Comparison of ENCODE assay signal across 20 cellular contexts in genomic region chr5:35758151-35758724, GRCh38.
"Had no signal": no experiment of that assay in that cellular context is flagged by ENCODE, and none has a peak within 500 bp of the region (broad histone marks: within the 10 kb centered on the region; RNA-seq: fewer than 3 reads in every experiment).

No MANE protein-coding gene starts in this region.

- H3K9me3 ChIP-seq: colonic mucosa, left ventricle myocardium inferior, psoas muscle, spleen, uterus had no signal

- H3K4me3 Mint-ChIP-seq: immature natural killer cell; naive B cell; nephron progenitor cell; stimulated activated naive B cell treated with anti-CD40 and anti-IgM and Interleukin-4, amounts not matched to agents 10 μg/mL and 1 μg/mL and 100 μg/mL, for 72 hours; type B pancreatic cell had no signal

- DNase-seq: colonic mucosa; dermis blood vessel endothelial cell; foreskin keratinocyte; immature natural killer cell; left ventricle myocardium inferior; mesendoderm; naive B cell; nephron progenitor cell; psoas muscle; retina; spleen; stimulated activated CD4-positive, alpha-beta T cell treated with anti-CD3 and anti-CD28 coated beads, Interleukin-15, amount 100 ng/mL, for 24 hours; stimulated activated CD4-positive, alpha-beta T cell treated with anti-CD3 and anti-CD28 coated beads, Interleukin-1b, Interleukin-23, amount 100 ng/mL, for 48 hours; stimulated activated CD4-positive, alpha-beta T cell treated with anti-CD3 and anti-CD28 coated beads, Interleukin-4, amount 100 ng/mL, for 24 hours; stimulated activated naive B cell treated with anti-CD40 and anti-IgM and Interleukin-4, amounts not matched to agents 10 μg/mL and 1 μg/mL and 100 μg/mL, for 72 hours; uterus had no signal

- H3K27ac Mint-ChIP-seq: immature natural killer cell; naive B cell; nephron progenitor cell; stimulated activated naive B cell treated with anti-CD40 and anti-IgM and Interleukin-4, amounts not matched to agents 10 μg/mL and 1 μg/mL and 100 μg/mL, for 72 hours; type B pancreatic cell had no signal

- H3K9ac ChIP-seq: parathyroid adenoma had no signal

- H3K27ac ChIP-seq: colonic mucosa, foreskin keratinocyte, left ventricle myocardium inferior, parathyroid adenoma, psoas muscle, spleen, uterus had no signal

- H3K27me3 Mint-ChIP-seq: naive B cell; stimulated activated naive B cell treated with anti-CD40 and anti-IgM and Interleukin-4, amounts not matched to agents 10 μg/mL and 1 μg/mL and 100 μg/mL, for 72 hours; type B pancreatic cell had no signal

- H3K4me1 Mint-ChIP-seq: naive B cell; nephron progenitor cell; stimulated activated naive B cell treated with anti-CD40 and anti-IgM and Interleukin-4, amounts not matched to agents 10 μg/mL and 1 μg/mL and 100 μg/mL, for 72 hours had no signal

- FAIRE-seq: keratinocyte had no signal

- H3K27me3 ChIP-seq: colonic mucosa, foreskin keratinocyte, spleen, uterus had no signal

- H3K36me3 Mint-ChIP-seq: naive B cell; stimulated activated naive B cell treated with anti-CD40 and anti-IgM and Interleukin-4, amounts not matched to agents 10 μg/mL and 1 μg/mL and 100 μg/mL, for 72 hours; type B pancreatic cell had no signal

- H3K4me3 ChIP-seq: colonic mucosa, left ventricle myocardium inferior, psoas muscle, spleen, uterus had no signal

- H3K79me2 ChIP-seq: parathyroid adenoma had no signal

- H3K4me1 ChIP-seq: colonic mucosa, foreskin keratinocyte, left ventricle myocardium inferior, parathyroid adenoma, psoas muscle, spleen, uterus had no signal

- H3K36me3 ChIP-seq: colonic mucosa, left ventricle myocardium inferior, spleen, uterus had no signal

- H3K9me3 Mint-ChIP-seq: immature natural killer cell; naive B cell; nephron progenitor cell; stimulated activated naive B cell treated with anti-CD40 and anti-IgM and Interleukin-4, amounts not matched to agents 10 μg/mL and 1 μg/mL and 100 μg/mL, for 72 hours; type B pancreatic cell had no signal

- H2AFZ ChIP-seq: parathyroid adenoma had no signal

- ATAC-seq: foreskin keratinocyte; psoas muscle; sciatic nerve; stimulated activated naive B cell treated with anti-CD40 and anti-IgM and Interleukin-4, amounts not matched to agents 10 μg/mL and 1 μg/mL and 100 μg/mL, for 72 hours had no signal
